ENCODE assay signal across 13 cellular contexts in genomic region chr20:32980990-32981389, GRCh38. TPM values are rescaled to one million over a fixed set of nuclear protein-coding genes. Genes with fewer than 3 reads are reported as not detected.
"Had no signal": no experiment of that assay in that cellular context is flagged by ENCODE, and none has a peak within 500 bp of the region (broad histone marks: within the 10 kb centered on the region; RNA-seq: fewer than 3 reads in every experiment).

No MANE protein-coding gene starts in this region.

- H3K36me3 ChIP-seq: heart left ventricle, sigmoid colon, spleen, thoracic aorta had no signal

- H3K4me3 Mint-ChIP-seq: nephron progenitor cell; stimulated activated naive CD8-positive, alpha-beta T cell treated with anti-CD3 and anti-CD28 coated beads, Interleukin-15, amount 100 ng/mL, for 72 hours had no signal

- DNase-seq: activated CD4-positive, alpha-beta T cell treated with anti-CD3 and anti-CD28 coated beads, Interleukin-2, amount 50 U/mL, for 48 hours; activated T-cell treated with anti-CD3 and anti-CD28 coated beads, Interleukin-2, amount 50 U/mL, for 1 hour; cerebellar nuclear complex; dermis blood vessel endothelial cell; heart left ventricle; nephron progenitor cell; stimulated activated CD4-positive, alpha-beta T cell treated with anti-CD3 and anti-CD28 coated beads, Interleukin-1b, Interleukin-23, amount 100 ng/mL, for 48 hours; stimulated activated naive CD8-positive, alpha-beta T cell treated with anti-CD3 and anti-CD28 coated beads, Interleukin-15, amount 100 ng/mL, for 72 hours; SW 1271 had no signal

- H3K27me3 ChIP-seq: heart left ventricle, sigmoid colon, spleen had no signal

- H3K27ac Mint-ChIP-seq: nephron progenitor cell; stimulated activated naive CD8-positive, alpha-beta T cell treated with anti-CD3 and anti-CD28 coated beads, Interleukin-15, amount 100 ng/mL, for 72 hours had no signal

- H3K27ac ChIP-seq: heart left ventricle, sigmoid colon, spleen, thoracic aorta had no signal

- H3K9me3 ChIP-seq: sigmoid colon, thoracic aorta had no signal

- H3K4me3 ChIP-seq: heart left ventricle, sigmoid colon, spleen, thoracic aorta had no signal

- ATAC-seq: activated naive CD4-positive, alpha-beta T cell treated with anti-CD3 and anti-CD28 coated beads, Interleukin-2, amount 50 U/mL, for 72 hours; heart left ventricle; stimulated activated naive CD8-positive, alpha-beta T cell treated with anti-CD3 and anti-CD28 coated beads, Interleukin-15, amount 100 ng/mL, for 72 hours had no signal

- H3K27me3 Mint-ChIP-seq: stimulated activated naive CD8-positive, alpha-beta T cell treated with anti-CD3 and anti-CD28 coated beads, Interleukin-15, amount 100 ng/mL, for 72 hours had no signal

- H3K4me1 ChIP-seq: spleen had no signal

RNA-seq across cellular contexts. Expression of gene SUN5, which starts 23.2 kb away (rescaled TPM):
- polyA plus RNA-seq: heart left ventricle, sigmoid colon, spleen had no signal

RNA-seq across cellular contexts. Expression of gene BPIFB2, which starts 26.5 kb away (rescaled TPM):
- polyA plus RNA-seq: heart left ventricle, sigmoid colon, spleen had no signal

RNA-seq across cellular contexts. Expression of gene BPIFB6, which starts 50.5 kb away (rescaled TPM):
- polyA plus RNA-seq: heart left ventricle, sigmoid colon, spleen had no signal
